ENCODE assay signal across 1 cellular context in genomic region chrX:20500949-20501348, GRCh38.
TF ChIP-seq lines count a peak whose summit lies in the region.

No MANE protein-coding gene starts in this region.

TF ChIP-seq in HepG2, 621 proteins besides CTCF, POLR2A, EP300 and RAD21 (continued from another document):
- TF ChIP-seq UBTF (CRISPR knock-in tag; IDR thresholded peaks at IDR 0.05) (no peak), HOXA7 (CRISPR knock-in tag; IDR thresholded peaks at IDR 0.05) (no peak)
